In the genomic region with DNA sequence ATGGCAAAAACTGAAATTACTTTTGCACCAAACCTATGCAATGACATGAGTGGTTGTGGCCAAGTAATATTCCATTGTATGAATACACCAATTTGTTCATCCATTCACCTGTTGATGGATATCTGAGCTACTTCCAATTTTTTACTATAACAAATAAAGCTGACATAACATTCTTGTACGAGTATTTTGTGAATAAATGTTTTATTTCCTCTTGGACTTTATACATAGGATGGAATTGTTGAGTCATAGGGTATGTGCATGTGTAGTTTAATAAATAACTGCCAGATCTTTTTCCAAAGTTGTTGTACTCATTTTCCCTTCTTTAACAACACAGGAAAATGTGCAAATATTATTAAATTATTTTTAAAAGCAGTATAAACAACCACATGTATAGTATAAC, we compare ENCODE assay signal across 19 cellular contexts.
"Had no signal": no experiment of that assay in that cellular context is flagged by ENCODE, and none has a peak within 500 bp of the region (broad histone marks: within the 10 kb centered on the region; RNA-seq: fewer than 3 reads in every experiment).

No MANE protein-coding gene starts in this region.

- H3K4me3 ChIP-seq: cardiac muscle cell, gastroesophageal sphincter, heart left ventricle, lower lobe of right lung, neural progenitor cell, tibial artery had no signal

- H3K9ac ChIP-seq: neural progenitor cell had no signal

- H3K4me1 ChIP-seq: lower lobe of right lung, neural progenitor cell had no signal

- H3K27ac ChIP-seq: cardiac muscle cell, gastroesophageal sphincter, heart left ventricle, lower lobe of right lung, neural progenitor cell, tibial artery had no signal

- H2AFZ ChIP-seq: neural progenitor cell had no signal

- H3K9me3 ChIP-seq: gastroesophageal sphincter, heart left ventricle, lower lobe of right lung, tibial artery had no signal

- DNase-seq: activated CD4-positive, alpha-beta memory T cell treated with anti-CD3 and anti-CD28 coated beads for 36 hours; activated CD4-positive, alpha-beta T cell treated with anti-CD3 and anti-CD28 coated beads for 48 hours; activated effector memory CD4-positive, alpha-beta T cell treated with anti-CD3 and anti-CD28 coated beads, Interleukin-2, amount 50 U/mL, for 16 hours; activated naive CD4-positive, alpha-beta T cell treated with anti-CD3 and anti-CD28 coated beads, Interleukin-2, amount 50 U/mL, for 16 hours; activated naive CD8-positive, alpha-beta T cell treated with anti-CD3 and anti-CD28 coated beads, Interleukin-2, amount 50 U/mL, for 24 hours; effector memory CD4-positive, alpha-beta T cell; heart left ventricle; islet precursor cell; lower lobe of right lung; naive thymus-derived CD4-positive, alpha-beta T cell; retina; stimulated activated CD4-positive, alpha-beta T cell treated with anti-CD3 and anti-CD28 coated beads, Interleukin-1b, Interleukin-23, amount 100 ng/mL, for 48 hours; substantia nigra; tibial artery had no signal

- H3K27me3 ChIP-seq: cardiac muscle cell, gastroesophageal sphincter, heart left ventricle, neural progenitor cell, tibial artery had no signal

- ATAC-seq: activated naive CD8-positive, alpha-beta T cell treated with anti-CD3 and anti-CD28 coated beads, Interleukin-2, amount 50 U/mL, for 24 hours; esophagus mucosa; heart left ventricle; left lobe of liver; naive thymus-derived CD4-positive, alpha-beta T cell had no signal

- H3K36me3 ChIP-seq: cardiac muscle cell, gastroesophageal sphincter, heart left ventricle, lower lobe of right lung, neural progenitor cell, tibial artery had no signal

- H3K4me2 ChIP-seq: neural progenitor cell had no signal
